ENCODE assay signal across 10 cellular contexts in genomic region chr18:8949206-8949605, GRCh38.
A peak's percentile ranks its signal among the peaks of the same experiment; 100 is the strongest.
DNase-seq lines count a peak whose midpoint lies in the region; ATAC-seq and TF ChIP-seq lines count a peak whose summit lies in the region.
"Had no signal": no experiment of that assay in that cellular context is flagged by ENCODE, and none has a peak within 500 bp of the region (broad histone marks: within the 10 kb centered on the region; RNA-seq: fewer than 3 reads in every experiment).

No MANE protein-coding gene starts in this region.

- H3K27ac ChIP-seq in DOHH2 (ENCODE audit: low read depth, low read length), result no peak overlapping the region

- H4K20me1 ChIP-seq in DOHH2 (ENCODE audit: control insufficient read depth, insufficient read depth, low read depth, low read length), result no peaks in the 10 kb centered on the region

- no peaks in the 10 kb centered on the region for H3K9me3 Mint-ChIP-seq in activated naive CD8-positive, alpha-beta T cell treated with anti-CD3 and anti-CD28 coated beads for 36 hours
- H3K9me3 Mint-ChIP-seq: activated T-cell treated with anti-CD3 and anti-CD28 coated beads, Interleukin-2, amount 50 U/mL, for 72 hours had no signal

- intact Hi-C loops in posterior cingulate gyrus (cut with DNase I), result no loop called here

- H3K4me2 ChIP-seq in DOHH2 (ENCODE audit: low read length), result peak overlapping the region; percentile 19

- no peaks in the 10 kb centered on the region for H3K36me3 Mint-ChIP-seq in activated naive CD8-positive, alpha-beta T cell treated with anti-CD3 and anti-CD28 coated beads for 36 hours

- peaks cover 9% of the 10 kb centered on the region; the same call in 1 of the 2 replicates for H3K9me3 ChIP-seq in DOHH2 (ENCODE audit: control insufficient read depth, insufficient read depth, low read length)

- H3K4me3 ChIP-seq in DOHH2 (ENCODE audit: low read length), result no peak overlapping the region

- no peak overlapping the region for H3K4me3 Mint-ChIP-seq in activated naive CD8-positive, alpha-beta T cell treated with anti-CD3 and anti-CD28 coated beads for 36 hours
- H3K4me3 Mint-ChIP-seq: activated T-cell treated with anti-CD3 and anti-CD28 coated beads, Interleukin-2, amount 50 U/mL, for 72 hours had no signal

- no peaks in the 10 kb centered on the region; the same call in 1 of the 2 replicates for H3K36me3 ChIP-seq in DOHH2 (ENCODE audit: control insufficient read depth, low read length)

- no peaks in the 10 kb centered on the region for H3K27me3 ChIP-seq in DOHH2 (ENCODE audit: control insufficient read depth, low read length)

- ATAC-seq in HG03521 (IDR thresholded peaks at IDR 0.05; ENCODE audit: unreplicated experiment), result no peak
- ATAC-seq: activated T-cell treated with anti-CD3 and anti-CD28 coated beads, Interleukin-2, amount 50 U/mL, for 72 hours had no signal

- peaks cover 77% of the 10 kb centered on the region for H3K4me1 ChIP-seq in DOHH2 (ENCODE audit: control insufficient read depth, low read length)

- DNase-seq in NCI-H2171 treated with DMSO at 0.1 percent for 48 hours (lab: John Stamatoyannopoulos, UW) (peak; percentile 92), cerebellum (ENCODE audit: low spot score) (peak; percentile 76), posterior cingulate gyrus (peak in 8 of 10 donors; percentile 33 to 92 (median 63)), SKM-1 (lab: John Stamatoyannopoulos, UW; ENCODE audit: unreplicated experiment) (no peak)
- no peak for DNase-seq in activated CD8-positive, alpha-beta memory T cell treated with anti-CD3 and anti-CD28 coated beads, Interleukin-2, amount 50 U/mL, for 4 hours
- no peak for DNase-seq in activated naive CD8-positive, alpha-beta T cell treated with anti-CD3 and anti-CD28 coated beads for 36 hours
- DNase-seq: activated T-cell treated with anti-CD3 and anti-CD28 coated beads, Interleukin-2, amount 50 U/mL, for 72 hours; T-helper 1 cell had no signal

- H3K4me1 Mint-ChIP-seq in activated naive CD8-positive, alpha-beta T cell treated with anti-CD3 and anti-CD28 coated beads for 36 hours, result peaks cover 5% of the 10 kb centered on the region

- TF ChIP-seq CTCF in DOHH2 (IDR thresholded peaks at IDR 0.05; ENCODE audit: low read depth, low read length, poor library complexity, severe bottlenecking), result no peak

- H3K27me3 Mint-ChIP-seq in activated naive CD8-positive, alpha-beta T cell treated with anti-CD3 and anti-CD28 coated beads for 36 hours, result peaks cover 3% of the 10 kb centered on the region

- no peaks in the 10 kb centered on the region for H3K79me2 ChIP-seq in DOHH2 (ENCODE audit: control insufficient read depth, low read length)

- H3F3A ChIP-seq in DOHH2 (ENCODE audit: control insufficient read depth, insufficient read depth), result no peaks in the 10 kb centered on the region

- no peak overlapping the region for H3K27ac Mint-ChIP-seq in activated naive CD8-positive, alpha-beta T cell treated with anti-CD3 and anti-CD28 coated beads for 36 hours
- H3K27ac Mint-ChIP-seq: activated T-cell treated with anti-CD3 and anti-CD28 coated beads, Interleukin-2, amount 50 U/mL, for 72 hours had no signal

- H3K9me2 ChIP-seq in DOHH2 (replicated peaks; ENCODE audit: control insufficient read depth, low read length), result no peaks in the 10 kb centered on the region

Comparison
In these comparisons a context has a peak if more than half of its experiments do, and no peak if none do; other contexts are left out.
1. DNase-seq: peak in NCI-H2171 treated with DMSO at 0.1 percent for 48 hours (single experiment), cerebellum (single experiment) and posterior cingulate gyrus (8 of 10); none in activated CD8-positive, alpha-beta memory T cell treated with anti-CD3 and anti-CD28 coated beads, Interleukin-2, amount 50 U/mL, for 4 hours (single experiment), SKM-1 (single experiment) and activated naive CD8-positive, alpha-beta T cell treated with anti-CD3 and anti-CD28 coated beads for 36 hours (single experiment).